27 cellular contexts compared by ENCODE assay signal in the genomic region with DNA sequence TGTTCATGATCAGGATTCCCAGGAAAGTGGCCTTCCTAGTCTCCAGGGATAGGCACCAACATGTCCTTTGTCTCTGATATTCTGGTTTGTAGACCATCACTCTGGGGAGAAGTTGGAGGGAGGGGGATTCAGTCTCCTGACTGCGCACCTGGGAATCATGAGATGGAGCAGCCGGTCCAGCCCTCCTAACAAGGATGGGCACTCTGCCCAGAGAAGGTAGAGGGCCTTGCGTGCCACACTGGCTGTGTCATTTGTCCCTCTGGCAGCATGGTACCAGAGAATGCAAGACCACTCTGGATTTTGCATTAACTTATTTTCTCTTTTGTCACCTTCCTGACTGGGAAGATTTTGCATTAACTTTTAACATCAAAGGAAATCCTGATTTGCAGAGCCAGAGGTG.
DNase-seq lines count a peak whose midpoint lies in the region; ATAC-seq, FAIRE-seq and TF ChIP-seq lines count a peak whose summit lies in the region.
"Had no signal": no experiment of that assay in that cellular context is flagged by ENCODE, and none has a peak within 500 bp of the region (broad histone marks: within the 10 kb centered on the region; RNA-seq: fewer than 3 reads in every experiment).

No MANE protein-coding gene starts in this region.

- no TSS peak for BruUV-seq in HepG2 (replicated peaks; lab: Mats Ljungman, UMichigan)

- H3K9ac ChIP-seq in HepG2 (ENCODE audit: insufficient read depth, low read depth, low read length) (no peak overlapping the region), subcutaneous abdominal adipose tissue (ENCODE audit: low read length in 5 of 5) (no peak overlapping the region)

- in situ Hi-C loops in HepG2 (cut with HindIII; ENCODE audit: extremely low pct_ligation_motif_present, low pct_unique_long_range_greater_than_20kb) (no loop called here), brain microvascular endothelial cell (cut with HindIII; ENCODE audit: low pct_ligation_motif_present, low sequenced_read_pairs) (no loop called here)

- TF ChIP-seq RAD21 in HepG2 (CRISPR knock-in tag; IDR thresholded peaks at IDR 0.05): no peak

- H3K4me3 ChIP-seq in left ventricle myocardium inferior (no peak overlapping the region), body of pancreas (no peak overlapping the region), HepG2 (replicated peaks in 1 of 3; ENCODE audit: insufficient read depth in 1 of 3, low read depth in 2 of 3, low read length in 3 of 3) (no peak overlapping the region), subcutaneous abdominal adipose tissue (ENCODE audit: low read depth in 1 of 5, low read length in 5 of 5) (no peak overlapping the region), brain microvascular endothelial cell (ENCODE audit: low read depth, low read length) (no peak overlapping the region), ovary (no peak overlapping the region)
- H3K4me3 ChIP-seq: HAP-1, K562, SJSA1 had no signal

- H3K9me3 ChIP-seq in left ventricle myocardium inferior (replicated peaks) (no peaks in the 10 kb centered on the region), body of pancreas (no peaks in the 10 kb centered on the region), HepG2 (ENCODE audit: low read length) (no peaks in the 10 kb centered on the region), subcutaneous abdominal adipose tissue (ENCODE audit: control insufficient read depth in 5 of 5, low read length in 5 of 5) (no peaks in the 10 kb centered on the region), ovary (no peaks in the 10 kb centered on the region)
- H3K9me3 ChIP-seq: Caco-2, HAP-1, SJSA1 had no signal

- peak overlapping the region; percentile 14 for H3K27ac ChIP-seq in left ventricle myocardium inferior (replicated peaks)
- H3K27ac ChIP-seq in body of pancreas: peak overlapping the region in 1 of 4 donors; percentile 14
- H3K27ac ChIP-seq in HepG2 (ENCODE audit: extremely low read length, insufficient read depth, low read length): no peak overlapping the region
- H3K27ac ChIP-seq in subcutaneous abdominal adipose tissue (ENCODE audit: low read depth, low read length): peak overlapping the region; percentile 9
- no peak overlapping the region for H3K27ac ChIP-seq in brain microvascular endothelial cell
- no peak overlapping the region for H3K27ac ChIP-seq in ovary
- H3K27ac ChIP-seq: SJSA1 had no signal

- POLR2A ChIA-PET in HepG2 (lab: Yijun Ruan, JAX): no interaction called here

- ATAC-seq in Right ventricle myocardium superior (ENCODE audit: poor library complexity) (no peak), body of pancreas (peak; percentile 43), HepG2 (no peak; the same call in 2 of the 3 replicates)
- ATAC-seq: CD8-positive, alpha-beta T cell; K562 had no signal

- peaks cover 100% of the 10 kb centered on the region for H3K36me3 ChIP-seq in left ventricle myocardium inferior
- peaks cover 27 to 65% of the 10 kb centered on the region in 2 donors for H3K36me3 ChIP-seq in body of pancreas (replicated peaks in 1 of 2; ENCODE audit: insufficient read depth in 1 of 2, low read depth in 2 of 2)
- peaks cover 67 to 99% of the 10 kb centered on the region in 2 experiments for H3K36me3 ChIP-seq in HepG2 (replicated peaks in 1 of 2; ENCODE audit: control insufficient read depth in 1 of 2, insufficient read depth in 2 of 2, low read length in 2 of 2)
- H3K36me3 ChIP-seq in subcutaneous abdominal adipose tissue (ENCODE audit: control insufficient read depth in 5 of 5, insufficient read depth in 5 of 5, low read length in 5 of 5): peaks cover 59 to 100% (median 95%) of the 10 kb centered on the region in 5 donors
- H3K36me3 ChIP-seq in brain microvascular endothelial cell (replicated peaks): peaks cover 97% of the 10 kb centered on the region
- no peaks in the 10 kb centered on the region for H3K36me3 ChIP-seq in ovary

- TF ChIP-seq POLR2A in body of pancreas (IDR thresholded peaks at IDR 0.05) (no peak), HepG2 (IDR thresholded peaks at IDR 0.05; ENCODE audit: insufficient read depth in 1 of 2, low read depth in 2 of 2, low read length in 2 of 2) (no peak), ovary (IDR thresholded peaks at IDR 0.05) (no peak)

- H3K4me2 ChIP-seq in HepG2 (ENCODE audit: low read depth, low read length): no peak overlapping the region

- H3K4me1 ChIP-seq in left ventricle myocardium inferior (peaks cover 31% of the 10 kb centered on the region), body of pancreas (no peaks in the 10 kb centered on the region), HepG2 (ENCODE audit: insufficient read depth, low read length) (no peaks in the 10 kb centered on the region), subcutaneous abdominal adipose tissue (ENCODE audit: control insufficient read depth in 5 of 5, insufficient read depth in 5 of 5, low read length in 5 of 5) (no peaks in the 10 kb centered on the region), ovary (ENCODE audit: insufficient read depth) (no peaks in the 10 kb centered on the region)
- H3K4me1 ChIP-seq: Caco-2, HAP-1 had no signal

- TF ChIP-seq CTCF in left ventricle myocardium inferior (IDR thresholded peaks at IDR 0.05; ENCODE audit: borderline replicate concordance): no peak
- no peak for TF ChIP-seq CTCF in body of pancreas (IDR thresholded peaks at IDR 0.05)
- no peak for TF ChIP-seq CTCF in HepG2 (CRISPR knock-in tag; IDR thresholded peaks at IDR 0.05)
- TF ChIP-seq CTCF in brain microvascular endothelial cell (IDR thresholded peaks at IDR 0.05; ENCODE audit: low read depth, low read length, missing control alignments): no peak
- no peak for TF ChIP-seq CTCF in ovary (IDR thresholded peaks at IDR 0.05)

- DNase-seq in left ventricle myocardium inferior (no peak), Right ventricle myocardium superior (no peak), body of pancreas (peak in 1 of 4 donors; percentile 28), HepG2 (ENCODE audit: low spot score) (no peak), brain microvascular endothelial cell (no peak), ovary (no peak)
- DNase-seq: Caco-2; CD8-positive, alpha-beta T cell; DMS 273 treated with DMSO at 0.1 percent for 48 hours; DMS79; EL; GF-D8; GOT3; HFFc6; Kasumi-1; NCI-H1092 treated with DMSO at 0.1 percent for 48 hours; NCI-H1436; NCI-H187; NCI-H2081 treated with DMSO at 0.1 percent for 48 hours; NCI-H2171; NCI-H226; NCI-H510A had no signal

- TF ChIP-seq EP300 in HepG2 (IDR thresholded peaks at IDR 0.05; ENCODE audit: low read depth in 2 of 2, low read length in 2 of 2): no peak
- no peak for TF ChIP-seq EP300 in HepG2 (CRISPR knock-in tag; IDR thresholded peaks at IDR 0.05; ENCODE audit: borderline replicate concordance)
- TF ChIP-seq EP300 in ovary (IDR thresholded peaks at IDR 0.05): no peak

- H4K20me1 ChIP-seq in HepG2 (ENCODE audit: insufficient read depth, low read length): no peaks in the 10 kb centered on the region

- no peaks in the 10 kb centered on the region for H3K79me2 ChIP-seq in HepG2 (ENCODE audit: insufficient read depth, low read length)

- no peak overlapping the region for H2AFZ ChIP-seq in HepG2 (ENCODE audit: low read length)

- 78 to 87% methylated on average over 3 of the region's 3 CpGs for WGBS in body of pancreas, 2 donors
- WGBS in HepG2 (ENCODE audit: low lambda C conversion rate): 100% methylated on average over 3 of the region's 3 CpGs
- 96 to 100% (median 98%) methylated on average over 3 of the region's 3 CpGs for WGBS in ovary, 3 donors

- CTCF ChIA-PET in HepG2 (lab: Yijun Ruan, JAX; ENCODE audit: low intra/inter-chr PET ratio, low total read pairs): no interaction called here

- FAIRE-seq in HepG2 (lab: Jason Lieb, UNC): no peak
- FAIRE-seq: GM12891, K562 had no signal

- intact Hi-C loops in left ventricle myocardium inferior (cut with micrococcal nuclease) (loop anchor here (10.0 kb wide), 1 partner anchor 57 kb away; no protein-coding TSS in a partner anchor), Right ventricle myocardium superior (cut with DNase I) (no loop called here), body of pancreas (cut with DNase I) (no loop called here), HepG2 (cut with micrococcal nuclease; ENCODE audit: unreplicated experiment) (no loop called here), ovary (cut with DNase I) (no loop called here)

- H3K27me3 ChIP-seq in left ventricle myocardium inferior (ENCODE audit: low read depth): no peaks in the 10 kb centered on the region
- H3K27me3 ChIP-seq in body of pancreas: no peaks in the 10 kb centered on the region
- no peaks in the 10 kb centered on the region for H3K27me3 ChIP-seq in HepG2 (ENCODE audit: control insufficient read depth in 1 of 2, insufficient read depth in 2 of 2, low read length in 2 of 2)
- H3K27me3 ChIP-seq in subcutaneous abdominal adipose tissue (ENCODE audit: control insufficient read depth in 5 of 5, insufficient read depth in 4 of 5, low read length in 5 of 5): no peaks in the 10 kb centered on the region
- no peaks in the 10 kb centered on the region for H3K27me3 ChIP-seq in brain microvascular endothelial cell (replicated peaks)
- no peaks in the 10 kb centered on the region for H3K27me3 ChIP-seq in ovary
- H3K27me3 ChIP-seq: SJSA1 had no signal

TF ChIP-seq in HepG2, 621 proteins besides CTCF, POLR2A, EP300 and RAD21 (continues in another document):
- peak; percentile 98 for TF ChIP-seq RBM22 (optimal IDR thresholded peaks at IDR 0.05; ENCODE audit: low read length)
- TF ChIP-seq POLR2G (IDR thresholded peaks at IDR 0.05; ENCODE audit: low read depth, low read length): 0 out of 2 replicates have a peak, but pooled peaks have one; percentile 8
- no peak for TF ChIP-seq ZNF496 (CRISPR knock-in tag; IDR thresholded peaks at IDR 0.05; ENCODE audit: insufficient replicate concordance)
- TF ChIP-seq, protein P1, sequence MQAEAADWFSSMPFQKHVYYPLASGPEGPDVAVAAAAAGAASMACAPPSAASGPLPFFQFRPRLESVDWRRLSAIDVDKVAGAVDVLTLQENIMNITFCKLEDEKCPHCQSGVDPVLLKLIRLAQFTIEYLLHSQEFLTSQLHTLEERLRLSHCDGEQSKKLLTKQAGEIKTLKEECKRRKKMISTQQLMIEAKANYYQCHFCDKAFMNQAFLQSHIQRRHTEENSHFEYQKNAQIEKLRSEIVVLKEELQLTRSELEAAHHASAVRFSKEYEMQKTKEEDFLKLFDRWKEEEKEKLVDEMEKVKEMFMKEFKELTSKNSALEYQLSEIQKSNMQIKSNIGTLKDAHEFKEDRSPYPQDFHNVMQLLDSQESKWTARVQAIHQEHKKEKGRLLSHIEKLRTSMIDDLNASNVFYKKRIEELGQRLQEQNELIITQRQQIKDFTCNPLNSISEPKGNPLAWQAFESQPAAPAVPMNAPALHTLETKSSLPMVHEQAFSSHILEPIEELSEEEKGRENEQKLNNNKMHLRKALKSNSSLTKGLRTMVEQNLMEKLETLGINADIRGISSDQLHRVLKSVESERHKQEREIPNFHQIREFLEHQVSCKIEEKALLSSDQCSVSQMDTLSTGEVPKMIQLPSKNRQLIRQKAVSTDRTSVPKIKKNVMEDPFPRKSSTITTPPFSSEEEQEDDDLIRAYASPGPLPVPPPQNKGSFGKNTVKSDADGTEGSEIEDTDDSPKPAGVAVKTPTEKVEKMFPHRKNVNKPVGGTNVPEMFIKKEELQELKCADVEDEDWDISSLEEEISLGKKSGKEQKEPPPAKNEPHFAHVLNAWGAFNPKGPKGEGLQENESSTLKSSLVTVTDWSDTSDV (CRISPR knock-in tag; IDR thresholded peaks at IDR 0.05): no peak
- TF ChIP-seq ZNF850 (CRISPR knock-in tag; conservative IDR thresholded peaks at IDR 0.05): no peak

Comparison
In these comparisons a context has a peak if more than half of its experiments do, and no peak if none do; other contexts are left out.
1. H3K27ac ChIP-seq: peak in left ventricle myocardium inferior (single experiment) and subcutaneous abdominal adipose tissue (single experiment); none in HepG2 (single experiment), brain microvascular endothelial cell (single experiment) and ovary (0 of 2).